In the genomic region with DNA sequence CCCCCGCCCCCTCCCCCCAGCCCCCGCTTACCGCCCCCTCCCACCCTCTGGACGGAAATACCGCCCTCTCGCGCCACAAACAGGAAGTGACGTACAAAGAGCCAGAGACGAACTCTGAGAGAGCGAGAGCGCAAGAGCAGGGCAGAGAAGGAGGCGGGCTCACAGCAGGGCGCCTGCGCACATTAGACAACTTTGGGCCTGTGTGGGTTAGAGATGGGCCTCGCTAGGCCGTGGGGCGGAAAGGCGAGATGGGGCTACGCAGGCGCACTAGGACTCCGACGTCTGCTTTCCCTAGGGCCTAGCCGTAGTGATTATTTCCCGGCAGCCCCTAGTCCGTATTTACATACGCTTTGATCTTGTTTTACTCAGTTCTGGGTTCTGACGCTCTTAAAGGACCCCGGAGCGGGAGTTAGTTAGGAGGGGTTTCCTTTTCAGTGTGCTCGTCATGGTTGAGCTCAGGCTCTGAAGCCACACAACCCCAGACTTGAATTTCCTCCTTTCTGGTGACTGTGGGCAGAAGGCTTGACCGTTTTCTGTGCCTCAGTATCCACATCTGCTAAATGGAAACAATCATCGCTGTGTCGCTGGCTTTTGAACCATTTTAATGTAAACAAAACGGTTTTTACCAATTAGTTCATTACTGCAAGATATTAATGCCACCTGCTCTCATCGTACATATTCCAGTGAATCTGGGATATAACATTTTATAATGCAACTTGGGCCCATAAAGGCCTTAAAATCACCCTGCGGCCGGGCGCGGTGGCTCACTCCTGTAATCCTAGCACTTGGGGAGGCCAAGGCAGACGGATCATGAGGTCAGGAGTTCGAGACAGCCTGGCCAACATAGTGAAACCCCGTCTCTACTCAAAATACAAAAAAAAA, we compare ENCODE assay signal across 1 cellular context.
TF ChIP-seq lines count a peak whose summit lies in the region.

No MANE protein-coding gene starts in this region.

TF ChIP-seq in liver, 16 proteins besides CTCF, POLR2A, EP300 and RAD21 (continued from another document):
- TF ChIP-seq, protein P1, sequence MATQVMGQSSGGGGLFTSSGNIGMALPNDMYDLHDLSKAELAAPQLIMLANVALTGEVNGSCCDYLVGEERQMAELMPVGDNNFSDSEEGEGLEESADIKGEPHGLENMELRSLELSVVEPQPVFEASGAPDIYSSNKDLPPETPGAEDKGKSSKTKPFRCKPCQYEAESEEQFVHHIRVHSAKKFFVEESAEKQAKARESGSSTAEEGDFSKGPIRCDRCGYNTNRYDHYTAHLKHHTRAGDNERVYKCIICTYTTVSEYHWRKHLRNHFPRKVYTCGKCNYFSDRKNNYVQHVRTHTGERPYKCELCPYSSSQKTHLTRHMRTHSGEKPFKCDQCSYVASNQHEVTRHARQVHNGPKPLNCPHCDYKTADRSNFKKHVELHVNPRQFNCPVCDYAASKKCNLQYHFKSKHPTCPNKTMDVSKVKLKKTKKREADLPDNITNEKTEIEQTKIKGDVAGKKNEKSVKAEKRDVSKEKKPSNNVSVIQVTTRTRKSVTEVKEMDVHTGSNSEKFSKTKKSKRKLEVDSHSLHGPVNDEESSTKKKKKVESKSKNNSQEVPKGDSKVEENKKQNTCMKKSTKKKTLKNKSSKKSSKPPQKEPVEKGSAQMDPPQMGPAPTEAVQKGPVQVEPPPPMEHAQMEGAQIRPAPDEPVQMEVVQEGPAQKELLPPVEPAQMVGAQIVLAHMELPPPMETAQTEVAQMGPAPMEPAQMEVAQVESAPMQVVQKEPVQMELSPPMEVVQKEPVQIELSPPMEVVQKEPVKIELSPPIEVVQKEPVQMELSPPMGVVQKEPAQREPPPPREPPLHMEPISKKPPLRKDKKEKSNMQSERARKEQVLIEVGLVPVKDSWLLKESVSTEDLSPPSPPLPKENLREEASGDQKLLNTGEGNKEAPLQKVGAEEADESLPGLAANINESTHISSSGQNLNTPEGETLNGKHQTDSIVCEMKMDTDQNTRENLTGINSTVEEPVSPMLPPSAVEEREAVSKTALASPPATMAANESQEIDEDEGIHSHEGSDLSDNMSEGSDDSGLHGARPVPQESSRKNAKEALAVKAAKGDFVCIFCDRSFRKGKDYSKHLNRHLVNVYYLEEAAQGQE (IDR thresholded peaks at IDR 0.05) = peak; percentile 85
- peak in 1 of 2 donors; percentile 71 for TF ChIP-seq EGR1 (IDR thresholded peaks at IDR 0.05; ENCODE audit: low read depth in 2 of 2)
- TF ChIP-seq TAF1 (conservative IDR thresholded peaks at IDR 0.05) = peak; percentile 28
- peak; percentile 92 for TF ChIP-seq YY1 (IDR thresholded peaks at IDR 0.05)
TF ChIP-seq in liver: peak in this region for 12.
